Comparison of ENCODE assay signal across 26 cellular contexts in the genomic region with DNA sequence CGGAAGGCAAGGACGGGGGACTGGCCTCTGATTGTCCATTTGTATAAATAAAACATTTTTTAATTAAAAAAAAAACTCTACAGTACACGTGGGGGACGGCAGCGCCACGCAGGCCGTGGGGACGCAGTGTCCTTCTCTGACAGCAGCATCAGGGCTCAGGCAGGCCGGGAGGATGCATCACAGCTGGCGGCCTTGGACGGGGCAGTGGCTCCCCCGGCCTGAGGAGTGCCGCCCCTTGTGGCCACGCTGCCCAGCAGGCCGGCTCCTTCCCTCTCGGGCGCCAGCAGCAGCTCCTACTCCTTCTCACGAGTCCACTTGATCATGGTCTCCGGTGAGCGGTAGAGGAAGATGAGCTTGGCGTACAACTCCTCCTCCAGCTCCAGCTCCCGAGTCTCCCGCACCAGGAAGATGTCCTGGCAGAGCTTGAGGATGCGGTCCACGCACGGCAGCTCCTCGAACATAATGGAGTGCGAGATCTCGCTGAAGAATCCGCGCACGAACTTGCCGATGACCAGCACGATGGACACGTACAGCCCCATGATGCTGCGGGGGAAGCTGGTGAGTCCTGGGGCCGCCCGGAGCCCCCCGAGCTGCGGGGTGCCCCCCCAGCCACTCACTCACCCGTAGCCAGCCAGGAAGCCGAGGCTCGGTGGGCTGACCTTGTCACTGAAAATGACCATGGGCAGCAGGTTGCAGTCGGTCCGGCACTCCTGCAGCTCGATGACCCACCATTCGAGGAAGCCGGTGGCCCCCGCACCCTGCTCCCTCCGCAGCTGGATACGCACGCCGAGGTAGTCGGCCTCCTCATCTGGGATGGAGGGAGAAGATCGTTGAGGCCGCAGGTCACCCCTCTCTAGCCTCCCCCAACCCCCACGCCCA. TPM values are rescaled to one million over a fixed set of nuclear protein-coding genes. Genes with fewer than 3 reads are reported as not detected.
"Had no signal": no experiment of that assay in that cellular context is flagged by ENCODE, and none has a peak within 500 bp of the region (broad histone marks: within the 10 kb centered on the region; RNA-seq: fewer than 3 reads in every experiment).

No MANE protein-coding gene starts in this region.

- H3K4me3 ChIP-seq: dorsolateral prefrontal cortex, gastroesophageal sphincter, heart left ventricle, hepatocyte, lung, neural progenitor cell, smooth muscle cell, suprapubic skin, transverse colon, upper lobe of right lung, uterus had no signal

- H3K9ac ChIP-seq: neural progenitor cell, parathyroid adenoma had no signal

- H3K27me3 ChIP-seq: dorsolateral prefrontal cortex, foreskin keratinocyte, gastroesophageal sphincter, heart left ventricle, hepatocyte, neural progenitor cell, suprapubic skin, transverse colon, upper lobe of right lung, uterus had no signal

- H3K27ac ChIP-seq: dorsolateral prefrontal cortex, epithelial cell of prostate, foreskin keratinocyte, gastroesophageal sphincter, heart left ventricle, hepatocyte, neural progenitor cell, parathyroid adenoma, suprapubic skin, transverse colon, upper lobe of right lung, uterus had no signal

- H3K4me2 ChIP-seq: hepatocyte, neural progenitor cell, smooth muscle cell had no signal

- H2AFZ ChIP-seq: hepatocyte, neural progenitor cell, parathyroid adenoma had no signal

- H3K4me1 ChIP-seq: foreskin keratinocyte, heart left ventricle, neural progenitor cell, parathyroid adenoma, suprapubic skin, transverse colon, upper lobe of right lung, uterus had no signal

- H3K36me3 ChIP-seq: neural progenitor cell, uterus had no signal

- H3K79me2 ChIP-seq: hepatocyte, parathyroid adenoma had no signal

- H3K9me3 ChIP-seq: gastroesophageal sphincter, heart left ventricle, suprapubic skin, transverse colon, upper lobe of right lung, uterus had no signal

- DNase-seq: dorsolateral prefrontal cortex; effector CD4-positive, alpha-beta T cell; foreskin keratinocyte; heart left ventricle; kidney; mesendoderm; midbrain; naive thymus-derived CD4-positive, alpha-beta T cell; stimulated activated CD4-positive, alpha-beta T cell treated with anti-CD3 and anti-CD28 coated beads, Interleukin-12 subunit alpha, Interleukin-12 subunit beta, amount 100 ng/mL, for 4 hours; stimulated activated CD4-positive, alpha-beta T cell treated with anti-CD3 and anti-CD28 coated beads, Interleukin-1b, Interleukin-23, amount 100 ng/mL, for 48 hours; stimulated activated CD4-positive, alpha-beta T cell treated with anti-CD3 and anti-CD28 coated beads, Interleukin-4, amount 100 ng/mL, for 1 hour; stimulated activated CD8-positive, alpha-beta memory T cell treated with anti-CD3 and anti-CD28 coated beads, Interleukin-4, amount 100 ng/mL, for 48 hours; stimulated activated naive CD4-positive, alpha-beta T cell; stimulated activated naive CD8-positive, alpha-beta T cell treated with anti-CD3 and anti-CD28 coated beads, Interleukin-15, amount 100 ng/mL, for 72 hours; transverse colon; upper lobe of right lung; uterus had no signal

RNA-seq across cellular contexts. Expression of a gene that starts 29.2 kb away (rescaled TPM):
- total RNA-seq: foreskin keratinocyte, osteoblast had no signal
